32 cellular contexts compared by ENCODE assay signal in the genomic region with DNA sequence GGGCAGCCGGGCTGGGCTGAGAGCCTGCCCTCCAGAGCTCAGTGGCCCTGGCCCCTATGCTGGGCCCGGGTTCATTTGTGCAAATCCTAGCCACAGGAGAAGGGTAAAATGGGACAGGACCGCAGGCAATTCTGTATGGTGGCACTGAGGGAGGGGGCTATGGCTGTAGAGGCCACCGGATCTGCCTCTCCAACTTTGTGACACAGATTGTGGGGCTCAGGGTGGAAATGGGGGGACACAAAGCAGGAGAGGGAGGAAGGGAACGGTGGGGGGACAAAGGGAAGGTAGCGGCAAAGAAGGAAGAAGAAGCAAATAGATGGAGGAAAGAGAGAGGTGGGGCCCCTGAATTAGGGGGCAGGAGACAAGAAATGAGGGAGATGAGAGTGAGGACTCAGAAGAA.
"Had no signal": no experiment of that assay in that cellular context is flagged by ENCODE, and none has a peak within 500 bp of the region (broad histone marks: within the 10 kb centered on the region; RNA-seq: fewer than 3 reads in every experiment).

No MANE protein-coding gene starts in this region.

- H3K27me3 ChIP-seq: pancreas, testis, thyroid gland, transverse colon, upper lobe of left lung, vagina had no signal

- H3K36me3 Mint-ChIP-seq: mesothelial cell of epicardium; naive B cell; natural killer cell; stimulated activated naive B cell treated with anti-CD40 and anti-IgM and Interleukin-4, amounts not matched to agents 10 μg/mL and 1 μg/mL and 100 μg/mL, for 72 hours had no signal

- H3K9me3 ChIP-seq: lower lobe of right lung, pancreas, prostate gland, stomach, testis, thyroid gland, transverse colon, upper lobe of left lung, vagina had no signal

- ATAC-seq: left cardiac atrium; left lobe of liver; left ventricle myocardium superior; lower lobe of right lung; natural killer cell; pancreas; right cardiac atrium; sciatic nerve; stimulated activated naive B cell treated with anti-CD40 and anti-IgM and Interleukin-4, amounts not matched to agents 10 μg/mL and 1 μg/mL and 100 μg/mL, for 72 hours; stimulated activated naive CD8-positive, alpha-beta T cell treated with anti-CD3 and anti-CD28 coated beads, Interleukin-15, Interleukin-2, amounts not matched to agents 100 U/mL and 50 U/mL, for 24 hours had no signal

- H3K36me3 ChIP-seq: lower lobe of right lung, pancreas, prostate gland, stomach, thyroid gland, transverse colon, upper lobe of left lung, vagina had no signal

- H3K9me3 Mint-ChIP-seq: mesothelial cell of epicardium; naive B cell; natural killer cell; nephron progenitor cell; stimulated activated naive B cell treated with anti-CD40 and anti-IgM and Interleukin-4, amounts not matched to agents 10 μg/mL and 1 μg/mL and 100 μg/mL, for 72 hours had no signal

- H3K4me3 Mint-ChIP-seq: mesothelial cell of epicardium; naive B cell; natural killer cell; nephron progenitor cell; stimulated activated naive B cell treated with anti-CD40 and anti-IgM and Interleukin-4, amounts not matched to agents 10 μg/mL and 1 μg/mL and 100 μg/mL, for 72 hours had no signal

- H3K27ac Mint-ChIP-seq: mesothelial cell of epicardium; naive B cell; natural killer cell; nephron progenitor cell; stimulated activated naive B cell treated with anti-CD40 and anti-IgM and Interleukin-4, amounts not matched to agents 10 μg/mL and 1 μg/mL and 100 μg/mL, for 72 hours had no signal

- DNase-seq: hippocampal formation; kidney glomerular epithelial cell; left cardiac atrium; left ventricle myocardium superior; lower lobe of right lung; mammary epithelial cell; mesenchymal stem cell; naive B cell; natural killer cell; nephron progenitor cell; nucleus accumbens; pancreas; posterior cingulate gyrus; retina; right cardiac atrium; stimulated activated CD4-positive, alpha-beta T cell treated with anti-CD3 and anti-CD28 coated beads, Interleukin-1b, Interleukin-23, amount 100 ng/mL, for 48 hours; stimulated activated CD4-positive, alpha-beta T cell treated with anti-CD3 and anti-CD28 coated beads, Interleukin-2, amount 100 ng/mL, for 48 hours; stimulated activated CD4-positive, alpha-beta T cell treated with anti-CD3 and anti-CD28 coated beads, Interleukin-4, amount 100 ng/mL, for 4 hours; stimulated activated naive B cell treated with anti-CD40 and anti-IgM and Interleukin-4, amounts not matched to agents 10 μg/mL and 1 μg/mL and 100 μg/mL, for 72 hours; stimulated activated naive CD8-positive, alpha-beta T cell treated with anti-CD3 and anti-CD28 coated beads, Interleukin-15, Interleukin-2, amounts not matched to agents 100 U/mL and 50 U/mL, for 24 hours; stomach; testis; thyroid gland; transverse colon; upper lobe of left lung had no signal

- H3K4me3 ChIP-seq: lower lobe of right lung, pancreas, prostate gland, skin epidermis, stomach, testis, thyroid gland, transverse colon, upper lobe of left lung, vagina had no signal

- H3K4me1 ChIP-seq: lower lobe of right lung, pancreas, prostate gland, stomach, testis, transverse colon, upper lobe of left lung, vagina had no signal

- H3K27ac ChIP-seq: lower lobe of right lung, pancreas, prostate gland, skin epidermis, stomach, testis, thyroid gland, transverse colon, upper lobe of left lung, vagina had no signal

- H3K4me1 Mint-ChIP-seq: mesothelial cell of epicardium; naive B cell; natural killer cell; stimulated activated naive B cell treated with anti-CD40 and anti-IgM and Interleukin-4, amounts not matched to agents 10 μg/mL and 1 μg/mL and 100 μg/mL, for 72 hours had no signal

- FAIRE-seq: keratinocyte, pancreas had no signal
